20 cellular contexts compared by ENCODE assay signal in the genomic region with DNA sequence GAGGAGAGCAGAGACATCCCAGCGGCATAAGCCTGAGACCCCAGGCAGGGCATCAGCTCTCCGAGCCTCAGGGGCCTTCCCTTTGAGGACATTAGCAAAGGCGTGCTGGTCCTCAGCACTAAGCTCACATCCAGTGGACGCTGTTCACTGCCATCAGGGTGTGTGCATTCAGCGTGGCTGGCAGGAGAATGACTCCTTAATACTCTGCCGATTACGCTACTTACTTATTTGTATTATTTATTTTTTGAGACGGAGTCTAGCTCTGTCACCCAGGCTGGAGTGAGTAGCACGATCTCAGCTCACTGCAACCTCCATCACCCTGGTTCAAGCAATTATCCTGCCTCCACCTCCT.
DNase-seq lines count a peak whose midpoint lies in the region; ATAC-seq, FAIRE-seq and TF ChIP-seq lines count a peak whose summit lies in the region.
"Had no signal": no experiment of that assay in that cellular context is flagged by ENCODE, and none has a peak within 500 bp of the region (broad histone marks: within the 10 kb centered on the region; RNA-seq: fewer than 3 reads in every experiment).

No MANE protein-coding gene starts in this region.

- no peak for TF ChIP-seq EP300 in ovary (IDR thresholded peaks at IDR 0.05)

- H3K4me3 ChIP-seq in cardiac fibroblast (replicated peaks in 1 of 2; ENCODE audit: low read depth in 2 of 2, low read length in 2 of 2) (peak overlapping the region; percentile 16 to 50), heart right ventricle (peak overlapping the region in 7 of 10 donors; percentile 20 to 41 (median 36)), ovary (peak overlapping the region; percentile 27), upper lobe of right lung (no peak overlapping the region), pancreas (no peak overlapping the region)
- H3K4me3 ChIP-seq in CD8-positive, alpha-beta memory T cell (ENCODE audit: low read length): no peak overlapping the region
- H3K4me3 ChIP-seq: HAP-1, SJCRH30 had no signal

- peaks cover 0 to 7% (median 2%) of the 10 kb centered on the region in 3 donors for H3K36me3 Mint-ChIP-seq in CD8-positive, alpha-beta memory T cell
- H3K36me3 Mint-ChIP-seq: activated naive CD8-positive, alpha-beta T cell treated with anti-CD3 and anti-CD28 coated beads for 36 hours had no signal

- no peak for TF ChIP-seq POLR2A in ovary (IDR thresholded peaks at IDR 0.05)

- POLR2A ChIA-PET in CD8-positive, alpha-beta memory T cell (lab: Charles Lee): no interaction called here

- peaks cover 0 to 23% (median 6%) of the 10 kb centered on the region in 9 donors for H3K4me1 ChIP-seq in heart right ventricle
- no peaks in the 10 kb centered on the region for H3K4me1 ChIP-seq in ovary (ENCODE audit: insufficient read depth)
- no peaks in the 10 kb centered on the region for H3K4me1 ChIP-seq in upper lobe of right lung
- no peaks in the 10 kb centered on the region for H3K4me1 ChIP-seq in pancreas
- no peaks in the 10 kb centered on the region for H3K4me1 ChIP-seq in CD8-positive, alpha-beta memory T cell (ENCODE audit: insufficient read depth, low read length)
- H3K4me1 ChIP-seq: HAP-1, SJCRH30 had no signal

- H3K27me3 ChIP-seq in heart right ventricle (no peaks in the 10 kb centered on the region), ovary (no peaks in the 10 kb centered on the region), upper lobe of right lung (no peaks in the 10 kb centered on the region), pancreas (peaks cover 0 to 13% (median 0%) of the 10 kb centered on the region in 4 donors)
- H3K27me3 ChIP-seq in CD8-positive, alpha-beta memory T cell (ENCODE audit: insufficient read depth, low read length, poor library complexity, severe bottlenecking): no peaks in the 10 kb centered on the region
- H3K27me3 ChIP-seq: SJCRH30 had no signal

- no peak overlapping the region for H3K27ac Mint-ChIP-seq in CD8-positive, alpha-beta memory T cell
- H3K27ac Mint-ChIP-seq: activated B cell treated with CpG ODN at 0.5 μM for 24 hours; activated T-cell treated with anti-CD3 and anti-CD28 coated beads, Interleukin-2, amount 50 U/mL, for 72 hours had no signal

- H3K4me1 Mint-ChIP-seq in CD8-positive, alpha-beta memory T cell: no peaks in the 10 kb centered on the region
- H3K4me1 Mint-ChIP-seq: activated B cell treated with CpG ODN at 0.5 μM for 24 hours; activated naive CD8-positive, alpha-beta T cell treated with anti-CD3 and anti-CD28 coated beads for 36 hours had no signal

- CTCF ChIA-PET in CD8-positive, alpha-beta memory T cell (lab: Charles Lee): no interaction called here

- TF ChIP-seq CTCF in cardiac fibroblast (IDR thresholded peaks at IDR 0.05; ENCODE audit: low read depth, low read length) (no peak), heart right ventricle (IDR thresholded peaks at IDR 0.05) (no peak), ovary (IDR thresholded peaks at IDR 0.05) (no peak), upper lobe of right lung (IDR thresholded peaks at IDR 0.05) (no peak), pancreas (IDR thresholded peaks at IDR 0.05) (no peak)

- H3K27me3 Mint-ChIP-seq in CD8-positive, alpha-beta memory T cell: peaks cover 17 to 43% of the 10 kb centered on the region in 2 donors

- peaks cover 0 to 5% (median 0%) of the 10 kb centered on the region in 5 donors for H3K9me3 Mint-ChIP-seq in CD8-positive, alpha-beta memory T cell
- H3K9me3 Mint-ChIP-seq: activated T-cell treated with anti-CD3 and anti-CD28 coated beads, Interleukin-2, amount 50 U/mL, for 72 hours had no signal

- H3K36me3 ChIP-seq in heart right ventricle: no peaks in the 10 kb centered on the region
- H3K36me3 ChIP-seq in ovary: no peaks in the 10 kb centered on the region
- no peaks in the 10 kb centered on the region for H3K36me3 ChIP-seq in upper lobe of right lung
- H3K36me3 ChIP-seq in pancreas: no peaks in the 10 kb centered on the region
- no peaks in the 10 kb centered on the region for H3K36me3 ChIP-seq in CD8-positive, alpha-beta memory T cell (ENCODE audit: insufficient read depth, low read length)
- H3K36me3 ChIP-seq: HAP-1, SJCRH30 had no signal

- no peaks in the 10 kb centered on the region for H3K9me3 ChIP-seq in heart right ventricle
- H3K9me3 ChIP-seq in ovary: no peaks in the 10 kb centered on the region
- H3K9me3 ChIP-seq in upper lobe of right lung: no peaks in the 10 kb centered on the region
- H3K9me3 ChIP-seq in pancreas: no peaks in the 10 kb centered on the region
- no peaks in the 10 kb centered on the region for H3K9me3 ChIP-seq in CD8-positive, alpha-beta memory T cell (ENCODE audit: low read length)
- H3K9me3 ChIP-seq: HAP-1, SJCRH30 had no signal

- peak overlapping the region in 9 of 10 donors; percentile 31 to 81 (median 65) for H3K27ac ChIP-seq in heart right ventricle
- peak overlapping the region; percentile 86 to 94 for H3K27ac ChIP-seq in ovary
- H3K27ac ChIP-seq in upper lobe of right lung: peak overlapping the region; percentile 21
- peak overlapping the region in 1 of 4 donors; percentile 12 for H3K27ac ChIP-seq in pancreas
- no peak overlapping the region for H3K27ac ChIP-seq in CD8-positive, alpha-beta memory T cell (ENCODE audit: low read depth, low read length)
- H3K27ac ChIP-seq: SJCRH30 had no signal

- intact Hi-C loops in heart right ventricle (cut with DNase I): loop anchor here in 1 of 10 donors (10.0 kb wide), 1 partner anchor 250 kb away; no protein-coding TSS in a partner anchor
- intact Hi-C loops in ovary (cut with DNase I): loop anchor here in 1 of 4 donors (5.0 kb wide), 1 partner anchor 1327 kb away; no protein-coding TSS in a partner anchor
- intact Hi-C loops in upper lobe of right lung (cut with DNase I): no loop called here
- intact Hi-C loops in pancreas (cut with DNase I): no loop called here

- H3K4me3 Mint-ChIP-seq in CD8-positive, alpha-beta memory T cell: no peak overlapping the region
- H3K4me3 Mint-ChIP-seq: activated B cell treated with CpG ODN at 0.5 μM for 24 hours; activated naive CD8-positive, alpha-beta T cell treated with anti-CD3 and anti-CD28 coated beads for 36 hours; activated T-cell treated with anti-CD3 and anti-CD28 coated beads, Interleukin-2, amount 50 U/mL, for 72 hours had no signal

- DNase-seq in cardiac fibroblast (ENCODE audit: low read depth in 2 of 2) (no peak), heart right ventricle (no peak), ovary (peak in 3 of 5 donors; percentile 20 to 47 (median 39)), upper lobe of right lung (no peak), NCI-H774 (lab: John Stamatoyannopoulos, UW) (no peak), pancreas (no peak), dermis blood vessel endothelial cell (no peak)
- DNase-seq in CD8-positive, alpha-beta memory T cell: no peak
- DNase-seq: activated B cell treated with CpG ODN at 0.5 μM for 24 hours; activated naive CD8-positive, alpha-beta T cell treated with anti-CD3 and anti-CD28 coated beads for 36 hours; activated T-cell treated with anti-CD3 and anti-CD28 coated beads, Interleukin-2, amount 50 U/mL, for 72 hours; erythroblast; KG1; midbrain; NCI-H1092 treated with DMSO at 0.1 percent for 48 hours; NCI-H2081; SJCRH30 had no signal

- ATAC-seq in heart right ventricle (peak in 2 of 8 donors; percentile 13 to 32), upper lobe of right lung (no peak), pancreas (no peak)
- ATAC-seq: activated T-cell treated with anti-CD3 and anti-CD28 coated beads, Interleukin-2, amount 50 U/mL, for 72 hours had no signal

- no peak for FAIRE-seq in pancreas (lab: Jason Lieb, UNC)
- FAIRE-seq: D721Med, islet of Langerhans had no signal

- 70 to 75% methylated on average over 9 of the region's 9 CpGs for WGBS in heart right ventricle, 2 donors
- 70 to 74% (median 71%) methylated on average over 9 of the region's 9 CpGs for WGBS in ovary, 3 donors
- 72 to 84% methylated on average over 9 of the region's 9 CpGs for WGBS in pancreas, 2 donors

Comparison
In these comparisons a context has a peak if more than half of its experiments do, and no peak if none do; other contexts are left out.
1. DNase-seq: peak in ovary (3 of 5); none in cardiac fibroblast (0 of 2), heart right ventricle (0 of 2), upper lobe of right lung (single experiment), NCI-H774 (single experiment), pancreas (0 of 6), CD8-positive, alpha-beta memory T cell (0 of 5) and dermis blood vessel endothelial cell (single experiment).
2. H3K4me3 ChIP-seq: peak in cardiac fibroblast (2 of 2), heart right ventricle (7 of 10) and ovary (single experiment); none in upper lobe of right lung (single experiment), pancreas (0 of 4) and CD8-positive, alpha-beta memory T cell (single experiment).